16 cellular contexts compared by ENCODE assay signal in genomic region chr10:109992485-109992884, GRCh38. TPM values are rescaled to one million over a fixed set of nuclear protein-coding genes. Genes with fewer than 3 reads are reported as not detected.
DNase-seq lines count a peak whose midpoint lies in the region; ATAC-seq and TF ChIP-seq lines count a peak whose summit lies in the region.
"Had no signal": no experiment of that assay in that cellular context is flagged by ENCODE, and none has a peak within 500 bp of the region (broad histone marks: within the 10 kb centered on the region; RNA-seq: fewer than 3 reads in every experiment).

No MANE protein-coding gene starts in this region.

- CTCF ChIA-PET in activated CD8-positive, alpha-beta T cell treated with anti-CD3 and anti-CD28 coated beads for 36 hours (lab: Charles Lee), result interaction anchor here (1.4 to 3.4 kb wide), 3 partner anchors 10 to 108 kb away, joined by 6 to 32 read pairs (median 6); no protein-coding TSS in a partner anchor

- peak overlapping the region; percentile 47 for H3K4me3 ChIP-seq in thoracic aorta
- H3K4me3 ChIP-seq in effector memory CD4-positive, alpha-beta T cell (ENCODE audit: insufficient read depth, low read depth, low read length, poor library complexity, severe bottlenecking), result no peak overlapping the region

- peak overlapping the region; percentile 4 for H3K4me3 Mint-ChIP-seq in chondrocyte (ENCODE audit: unreplicated experiment)
- H3K4me3 Mint-ChIP-seq in activated CD8-positive, alpha-beta T cell treated with anti-CD3 and anti-CD28 coated beads for 36 hours, result no peak overlapping the region
- H3K4me3 Mint-ChIP-seq: activated CD4-positive, alpha-beta T cell treated with anti-CD3 and anti-CD28 coated beads, Interleukin-2, amount 10 ng/mL, durations not matched to agents 24 days and 14 days; activated naive CD8-positive, alpha-beta T cell treated with anti-CD3 and anti-CD28 coated beads for 36 hours; CD4-positive, alpha-beta memory T cell; dendritic cell treated with granulocyte-macrophage colony-stimulating factor and Interleukin-4, amounts not matched to agents 40 ng/mL and 50 ng/mL, for 4 days; stimulated activated naive CD8-positive, alpha-beta T cell treated with anti-CD3 and anti-CD28 coated beads, Interleukin-15, Interleukin-2, amounts not matched to agents 100 ng/mL and 50 ng/mL, for 24 hours had no signal

- H3K9me3 ChIP-seq in thoracic aorta, result no peaks in the 10 kb centered on the region
- H3K9me3 ChIP-seq in effector memory CD4-positive, alpha-beta T cell (ENCODE audit: control insufficient read depth, low read length), result no peaks in the 10 kb centered on the region

- intact Hi-C loops in activated CD8-positive, alpha-beta T cell treated with anti-CD3 and anti-CD28 coated beads for 36 hours (cut with micrococcal nuclease), result no loop called here

- peak overlapping the region; percentile 71 for H3K27ac Mint-ChIP-seq in chondrocyte (ENCODE audit: unreplicated experiment)
- no peak overlapping the region for H3K27ac Mint-ChIP-seq in activated CD8-positive, alpha-beta T cell treated with anti-CD3 and anti-CD28 coated beads for 36 hours
- H3K27ac Mint-ChIP-seq: activated CD4-positive, alpha-beta T cell treated with anti-CD3 and anti-CD28 coated beads, Interleukin-2, amount 10 ng/mL, durations not matched to agents 24 days and 14 days; activated naive CD8-positive, alpha-beta T cell treated with anti-CD3 and anti-CD28 coated beads for 36 hours; stimulated activated naive CD8-positive, alpha-beta T cell treated with anti-CD3 and anti-CD28 coated beads, Interleukin-15, Interleukin-2, amounts not matched to agents 100 ng/mL and 50 ng/mL, for 24 hours had no signal

- no peaks in the 10 kb centered on the region for H3K27me3 Mint-ChIP-seq in chondrocyte (ENCODE audit: low read depth)
- no peaks in the 10 kb centered on the region for H3K27me3 Mint-ChIP-seq in activated CD8-positive, alpha-beta T cell treated with anti-CD3 and anti-CD28 coated beads for 36 hours
- H3K27me3 Mint-ChIP-seq: activated naive CD8-positive, alpha-beta T cell treated with anti-CD3 and anti-CD28 coated beads for 36 hours; dendritic cell treated with granulocyte-macrophage colony-stimulating factor and Interleukin-4, amounts not matched to agents 40 ng/mL and 50 ng/mL, for 4 days; stimulated activated naive CD8-positive, alpha-beta T cell treated with anti-CD3 and anti-CD28 coated beads, Interleukin-15, Interleukin-2, amounts not matched to agents 100 ng/mL and 50 ng/mL, for 24 hours had no signal

- TF ChIP-seq CTCF in chondrocyte (IDR thresholded peaks at IDR 0.05) (no peak), thoracic aorta (IDR thresholded peaks at IDR 0.05) (no peak)
- TF ChIP-seq CTCF in activated CD8-positive, alpha-beta T cell treated with anti-CD3 and anti-CD28 coated beads for 36 hours (IDR thresholded peaks at IDR 0.05), result no peak

- no peaks in the 10 kb centered on the region for H3K9me3 Mint-ChIP-seq in chondrocyte (ENCODE audit: low read depth)
- no peaks in the 10 kb centered on the region for H3K9me3 Mint-ChIP-seq in activated CD8-positive, alpha-beta T cell treated with anti-CD3 and anti-CD28 coated beads for 36 hours
- H3K9me3 Mint-ChIP-seq: activated naive CD8-positive, alpha-beta T cell treated with anti-CD3 and anti-CD28 coated beads for 36 hours; CD4-positive, alpha-beta memory T cell had no signal

- peak overlapping the region; percentile 53 to 73 for H3K27ac ChIP-seq in thoracic aorta
- no peak overlapping the region for H3K27ac ChIP-seq in effector memory CD4-positive, alpha-beta T cell (ENCODE audit: insufficient read depth, low read length, poor library complexity, severe bottlenecking)

- no peaks in the 10 kb centered on the region for H3K36me3 ChIP-seq in thoracic aorta
- no peaks in the 10 kb centered on the region for H3K36me3 ChIP-seq in effector memory CD4-positive, alpha-beta T cell (ENCODE audit: control insufficient read depth, insufficient read depth, low read length)

- H3K27me3 ChIP-seq in thoracic aorta (replicated peaks; ENCODE audit: insufficient read depth), result no peaks in the 10 kb centered on the region
- no peaks in the 10 kb centered on the region for H3K27me3 ChIP-seq in effector memory CD4-positive, alpha-beta T cell (replicated peaks; ENCODE audit: control insufficient read depth, insufficient read depth, low read length, poor library complexity, severe bottlenecking)

- DNase-seq in NCI-H226 (peak; percentile 81), chondrocyte (ENCODE audit: low spot score) (no peak), iris pigment epithelial cell (ENCODE audit: low read depth) (peak; percentile 78), thoracic aorta (ENCODE audit: low spot score) (no peak), NK-92 (lab: John Stamatoyannopoulos, UW; ENCODE audit: unreplicated experiment) (no peak)
- no peak for DNase-seq in activated CD8-positive, alpha-beta T cell treated with anti-CD3 and anti-CD28 coated beads for 36 hours
- DNase-seq in effector memory CD4-positive, alpha-beta T cell, result no peak
- DNase-seq: activated CD4-positive, alpha-beta T cell treated with anti-CD3 and anti-CD28 coated beads, Interleukin-2, amount 10 ng/mL, durations not matched to agents 24 days and 14 days; activated naive CD8-positive, alpha-beta T cell treated with anti-CD3 and anti-CD28 coated beads for 36 hours; activated T-cell treated with anti-CD3 and anti-CD28 coated beads, Interleukin-2, amount 50 U/mL, for 1 hour; CD4-positive, alpha-beta memory T cell; H7; occipital lobe; T1000 had no signal

- no peak for ATAC-seq in thoracic aorta (ENCODE audit: insufficient number of reproducible peaks, low FRiP score, low read depth)
- ATAC-seq in activated CD8-positive, alpha-beta T cell treated with anti-CD3 and anti-CD28 coated beads for 36 hours, result no peak

- peaks cover 0 to 39% of the 10 kb centered on the region in 2 donors for H3K4me1 ChIP-seq in thoracic aorta (ENCODE audit: control insufficient read depth in 1 of 2, low read depth in 2 of 2)
- no peaks in the 10 kb centered on the region for H3K4me1 ChIP-seq in effector memory CD4-positive, alpha-beta T cell (ENCODE audit: control insufficient read depth, insufficient read depth, low read length, poor library complexity, severe bottlenecking)

- H3K36me3 Mint-ChIP-seq in chondrocyte (ENCODE audit: low read depth), result no peaks in the 10 kb centered on the region
- H3K36me3 Mint-ChIP-seq in activated CD8-positive, alpha-beta T cell treated with anti-CD3 and anti-CD28 coated beads for 36 hours (ENCODE audit: low read depth), result no peaks in the 10 kb centered on the region
- H3K36me3 Mint-ChIP-seq: activated naive CD8-positive, alpha-beta T cell treated with anti-CD3 and anti-CD28 coated beads for 36 hours; CD4-positive, alpha-beta memory T cell had no signal

- POLR2A ChIA-PET in activated CD8-positive, alpha-beta T cell treated with anti-CD3 and anti-CD28 coated beads for 36 hours (lab: Charles Lee), result no interaction called here

- peaks cover 47% of the 10 kb centered on the region for H3K4me1 Mint-ChIP-seq in chondrocyte (ENCODE audit: low read depth)
- H3K4me1 Mint-ChIP-seq in activated CD8-positive, alpha-beta T cell treated with anti-CD3 and anti-CD28 coated beads for 36 hours (ENCODE audit: low read depth), result peaks cover 7% of the 10 kb centered on the region

RNA-seq across cellular contexts. Expression of gene ADD3, which starts 15.3 kb away (rescaled TPM):
- total RNA-seq in chondrocyte (75.1 to 135 TPM (median 80.8 TPM) in 3 replicates), thoracic aorta (100 to 1,000 TPM in 1 of 2 donors, 10 to 100 TPM in 1; 91.1 to 659 TPM)
- 10 to 100 TPM; 66.8 to 77.0 TPM for total RNA-seq in activated CD8-positive, alpha-beta T cell treated with anti-CD3 and anti-CD28 coated beads for 36 hours

Comparison
In these comparisons a context has a peak if more than half of its experiments do, and no peak if none do; other contexts are left out.
1. DNase-seq: peak in NCI-H226 (single experiment) and iris pigment epithelial cell (single experiment); none in chondrocyte (single experiment), thoracic aorta (single experiment), activated CD8-positive, alpha-beta T cell treated with anti-CD3 and anti-CD28 coated beads for 36 hours (single experiment), effector memory CD4-positive, alpha-beta T cell (0 of 3) and NK-92 (single experiment).